ENCODE assay signal across 2 cellular contexts in genomic region chr2:121415727-121416126, GRCh38.
TF ChIP-seq lines count a peak whose summit lies in the region.

No MANE protein-coding gene starts in this region.

TF ChIP-seq in HepG2, 621 proteins besides CTCF, POLR2A, EP300 and RAD21:
- TF ChIP-seq, protein P1, sequence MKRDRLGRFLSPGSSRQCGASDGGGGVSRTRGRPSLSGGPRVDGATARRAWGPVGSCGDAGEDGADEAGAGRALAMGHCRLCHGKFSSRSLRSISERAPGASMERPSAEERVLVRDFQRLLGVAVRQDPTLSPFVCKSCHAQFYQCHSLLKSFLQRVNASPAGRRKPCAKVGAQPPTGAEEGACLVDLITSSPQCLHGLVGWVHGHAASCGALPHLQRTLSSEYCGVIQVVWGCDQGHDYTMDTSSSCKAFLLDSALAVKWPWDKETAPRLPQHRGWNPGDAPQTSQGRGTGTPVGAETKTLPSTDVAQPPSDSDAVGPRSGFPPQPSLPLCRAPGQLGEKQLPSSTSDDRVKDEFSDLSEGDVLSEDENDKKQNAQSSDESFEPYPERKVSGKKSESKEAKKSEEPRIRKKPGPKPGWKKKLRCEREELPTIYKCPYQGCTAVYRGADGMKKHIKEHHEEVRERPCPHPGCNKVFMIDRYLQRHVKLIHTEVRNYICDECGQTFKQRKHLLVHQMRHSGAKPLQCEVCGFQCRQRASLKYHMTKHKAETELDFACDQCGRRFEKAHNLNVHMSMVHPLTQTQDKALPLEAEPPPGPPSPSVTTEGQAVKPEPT (CRISPR knock-in tag; IDR thresholded peaks at IDR 0.05; ENCODE audit: low read depth): no peak
- TF ChIP-seq MAFK (conservative IDR thresholded peaks at IDR 0.05 in 1 of 2, IDR thresholded peaks at IDR 0.05 in 1 of 2; ENCODE audit: low read length in 2 of 2): peak; percentile 3 to 58; a peak in 2 of 4 replicates
- 0 out of 2 replicates have a peak, but pooled peaks have one; percentile 35 for TF ChIP-seq MAFF (IDR thresholded peaks at IDR 0.05; ENCODE audit: low read depth, low read length)
- no peak for TF ChIP-seq PAWR (CRISPR knock-in tag; IDR thresholded peaks at IDR 0.05; ENCODE audit: borderline replicate concordance)
- no peak for TF ChIP-seq SKIL (CRISPR knock-in tag; IDR thresholded peaks at IDR 0.05; ENCODE audit: borderline replicate concordance)

TF ChIP-seq in K562, 482 proteins besides CTCF, POLR2A, EP300 and RAD21:
- TF ChIP-seq C11orf30 (IDR thresholded peaks at IDR 0.05; ENCODE audit: low read depth) (peak; percentile 23; the same call in 1 of the 2 replicates), FOSL1 (tag; conservative IDR thresholded peaks at IDR 0.05) (no peak), TCF15 (CRISPR knock-in tag; IDR thresholded peaks at IDR 0.05) (no peak), ZNF316 (IDR thresholded peaks at IDR 0.05) (peak; percentile 56)
